ENCODE assay signal across 23 cellular contexts in the genomic region with DNA sequence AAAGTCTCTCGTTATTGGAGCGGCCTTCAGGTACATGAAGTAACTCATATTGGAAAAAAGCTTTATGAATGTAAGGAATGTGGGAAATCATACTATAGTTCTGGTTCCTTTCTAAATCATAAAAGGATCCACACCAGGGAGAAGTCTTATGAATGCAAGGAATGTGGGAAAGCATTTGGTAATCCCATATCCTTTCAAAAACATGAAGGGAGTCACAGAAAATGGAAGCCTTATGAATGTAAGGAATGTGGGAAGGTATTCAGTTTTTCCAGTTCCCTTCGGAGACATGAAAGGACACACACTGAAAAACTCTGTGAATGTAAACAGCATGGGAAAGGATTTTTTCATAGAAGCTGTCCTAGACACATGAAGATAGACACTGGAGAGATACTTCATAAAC. TPM values are rescaled to one million over a fixed set of nuclear protein-coding genes. Genes with fewer than 3 reads are reported as not detected.
DNase-seq lines count a peak whose midpoint lies in the region; ATAC-seq, FAIRE-seq and TF ChIP-seq lines count a peak whose summit lies in the region.
"Had no signal": no experiment of that assay in that cellular context is flagged by ENCODE, and none has a peak within 500 bp of the region (broad histone marks: within the 10 kb centered on the region; RNA-seq: fewer than 3 reads in every experiment).

No MANE protein-coding gene starts in this region.

- no peak overlapping the region for H2BK5ac ChIP-seq in trophoblast cell (ENCODE audit: low read depth, low read length, poor library complexity)

- H3K18ac ChIP-seq in trophoblast cell (ENCODE audit: low read length) = no peak overlapping the region

- no peak for TF ChIP-seq CTCF in HepG2 (CRISPR knock-in tag; IDR thresholded peaks at IDR 0.05)
- no peak for TF ChIP-seq CTCF in right lobe of liver (IDR thresholded peaks at IDR 0.05)

- H3K4me1 ChIP-seq in HepG2 (ENCODE audit: insufficient read depth, low read length) = peaks cover 46% of the 10 kb centered on the region
- no peaks in the 10 kb centered on the region for H3K4me1 ChIP-seq in right lobe of liver
- no peaks in the 10 kb centered on the region for H3K4me1 ChIP-seq in adipocyte (ENCODE audit: control insufficient read depth, insufficient read depth, low read length)
- no peaks in the 10 kb centered on the region for H3K4me1 ChIP-seq in trophoblast cell (ENCODE audit: control insufficient read depth in 1 of 2, insufficient read depth in 2 of 2, low read length in 2 of 2)
- H3K4me1 ChIP-seq: A549 had no signal

- H3K27me3 ChIP-seq in HepG2 (ENCODE audit: control insufficient read depth in 1 of 2, insufficient read depth in 2 of 2, low read length in 2 of 2) = no peaks in the 10 kb centered on the region
- H3K27me3 ChIP-seq in right lobe of liver = no peaks in the 10 kb centered on the region
- H3K27me3 ChIP-seq in adipocyte (replicated peaks; ENCODE audit: control insufficient read depth, insufficient read depth, low read length) = no peaks in the 10 kb centered on the region
- no peaks in the 10 kb centered on the region for H3K27me3 ChIP-seq in trophoblast cell (ENCODE audit: insufficient read depth, low read length)

- H3K79me1 ChIP-seq in trophoblast cell (ENCODE audit: low read length) = no peaks in the 10 kb centered on the region

- H3K36me3 ChIP-seq in HepG2 (replicated peaks in 1 of 2; ENCODE audit: control insufficient read depth in 1 of 2, insufficient read depth in 2 of 2, low read length in 2 of 2) (peaks cover 0 to 4% of the 10 kb centered on the region in 2 experiments; a peak in 2 of 5 replicates), right lobe of liver (peaks cover 0 to 2% (median 0%) of the 10 kb centered on the region in 4 donors), adipocyte (ENCODE audit: control insufficient read depth, insufficient read depth, low read length, severe bottlenecking) (peaks cover 36% of the 10 kb centered on the region), trophoblast cell (ENCODE audit: control insufficient read depth in 1 of 2, insufficient read depth in 2 of 2, low read length in 2 of 2) (peaks cover 7 to 16% of the 10 kb centered on the region in 2 experiments)

- FAIRE-seq in HepG2 (lab: Jason Lieb, UNC) = peak; percentile 26
- FAIRE-seq: A549, GM12891, GM18507 had no signal

- TF ChIP-seq RAD21 in HepG2 (CRISPR knock-in tag; IDR thresholded peaks at IDR 0.05) = no peak

- POLR2A ChIA-PET in HepG2 (lab: Yijun Ruan, JAX) = interaction anchor here (1.4 kb wide), 1 partner anchor 10 kb away, joined by 4 read pairs; no protein-coding TSS in a partner anchor

- H4K8ac ChIP-seq in trophoblast cell (ENCODE audit: low read depth, low read length) = no peak overlapping the region

- in situ Hi-C loops in HepG2 (cut with HindIII; ENCODE audit: extremely low pct_ligation_motif_present, low pct_unique_long_range_greater_than_20kb) = no loop called here

- no peaks in the 10 kb centered on the region for H4K20me1 ChIP-seq in HepG2 (ENCODE audit: insufficient read depth, low read length)

- TF ChIP-seq EP300 in HepG2 (IDR thresholded peaks at IDR 0.05; ENCODE audit: low read depth in 2 of 2, low read length in 2 of 2) (no peak; a peak in 1 of 4 replicates), HepG2 (CRISPR knock-in tag; IDR thresholded peaks at IDR 0.05; ENCODE audit: borderline replicate concordance) (no peak; the same call in 1 of the 2 replicates)

- H3K4ac ChIP-seq in trophoblast cell (ENCODE audit: low read depth, low read length) = no peak overlapping the region

- CTCF ChIA-PET in HepG2 (lab: Yijun Ruan, JAX; ENCODE audit: low intra/inter-chr PET ratio, low total read pairs) = interaction anchor here (1.2 kb wide), 1 partner anchor 53 kb away, joined by 3 read pairs; no protein-coding TSS in a partner anchor

- H2AFZ ChIP-seq in HepG2 (ENCODE audit: low read length) (no peak overlapping the region), trophoblast cell (ENCODE audit: insufficient read depth, low read length, poor library complexity) (no peak overlapping the region)
- H2AFZ ChIP-seq: GM23248 had no signal

- no peak overlapping the region for H3K14ac ChIP-seq in trophoblast cell (ENCODE audit: low read length)

- no peak overlapping the region; a peak in 1 of 6 replicates for H3K4me3 ChIP-seq in HepG2 (replicated peaks in 1 of 3; ENCODE audit: insufficient read depth in 1 of 3, low read depth in 2 of 3, low read length in 3 of 3)
- no peak overlapping the region for H3K4me3 ChIP-seq in right lobe of liver
- H3K4me3 ChIP-seq in adipocyte (ENCODE audit: low read length) = peak overlapping the region; percentile 33
- H3K4me3 ChIP-seq in trophoblast cell (ENCODE audit: low read depth, low read length) = no peak overlapping the region
- H3K4me3 ChIP-seq: A549, GM23248 had no signal

- TSS peak; percentile 43 for BruUV-seq in HepG2 (replicated peaks; lab: Mats Ljungman, UMichigan)

- ATAC-seq in HepG2 = peak; percentile 33
- no peak for ATAC-seq in right lobe of liver
- no peak for ATAC-seq in GM21381 (IDR thresholded peaks at IDR 0.05; ENCODE audit: unreplicated experiment)
- ATAC-seq: A549, HCT116 had no signal

- intact Hi-C loops in HepG2 (cut with micrococcal nuclease; ENCODE audit: unreplicated experiment) (no loop called here), right lobe of liver (cut with DNase I) (no loop called here)

- peak overlapping the region; percentile 52 for H3K4me2 ChIP-seq in HepG2 (ENCODE audit: low read depth, low read length)
- H3K4me2 ChIP-seq in trophoblast cell (ENCODE audit: low read length) = no peak overlapping the region
- H3K4me2 ChIP-seq: A549, KMS-11 had no signal

- H3K9ac ChIP-seq in HepG2 (ENCODE audit: insufficient read depth, low read depth, low read length) = peak overlapping the region; percentile 35
- H3K9ac ChIP-seq in adipocyte (ENCODE audit: low read length) = no peak overlapping the region
- no peak overlapping the region for H3K9ac ChIP-seq in trophoblast cell (ENCODE audit: low read length)
- H3K9ac ChIP-seq: GM23248, KMS-11 had no signal

- H4K91ac ChIP-seq in trophoblast cell (ENCODE audit: low read depth, low read length) = no peak overlapping the region

- 23% methylated on average over 3 of the region's 3 CpGs for WGBS in HepG2 (ENCODE audit: low lambda C conversion rate)
- 69% methylated on average over 3 of the region's 3 CpGs for WGBS in right lobe of liver (ENCODE audit: insufficient coverage, low coverage, low lambda C conversion rate, missing lambda C conversion rate)
- WGBS in trophoblast cell (ENCODE audit: extremely low coverage, insufficient coverage, insufficient read length) = no CpG with 5 or more reads among the region's 3 CpGs

- H3K27ac ChIP-seq in HepG2 (ENCODE audit: extremely low read length, insufficient read depth, low read length) (peak overlapping the region; percentile 27), right lobe of liver (no peak overlapping the region), trophoblast cell (ENCODE audit: low read depth, low read length) (peak overlapping the region; percentile 57)
- H3K27ac ChIP-seq: A549, GM23248, KMS-11, RWPE1 had no signal

- no peak overlapping the region for H2BK120ac ChIP-seq in trophoblast cell (ENCODE audit: insufficient read depth, low read length, poor library complexity)

- no peak overlapping the region for H2AK5ac ChIP-seq in trophoblast cell (ENCODE audit: low read length)

- no peak overlapping the region for H3K23ac ChIP-seq in trophoblast cell (ENCODE audit: low read length)

- no peak overlapping the region for H2BK12ac ChIP-seq in trophoblast cell (ENCODE audit: low read length)

- H4K12ac ChIP-seq in trophoblast cell (ENCODE audit: low read depth, low read length) = no peak overlapping the region

- DNase-seq in HepG2 (ENCODE audit: low spot score) = peak; percentile 79
- no peak for DNase-seq in right lobe of liver
- peak; percentile 26 for DNase-seq in RPMI7951 (ENCODE audit: low read depth)
- no peak for DNase-seq in adipocyte (ENCODE audit: low read depth)
- DNase-seq in trophoblast cell = no peak
- no peak for DNase-seq in NCI-H1417 treated with DMSO at 0.1 percent for 48 hours (lab: John Stamatoyannopoulos, UW)
- no peak for DNase-seq in stimulated activated CD4-positive, alpha-beta T cell treated with anti-CD3 and anti-CD28 coated beads, Interleukin-2, amount 100 ng/mL, for 48 hours
- DNase-seq: C1 segment of cervical spinal cord, DND-41, GF-D8, GM23248, NCI-H1092, NCI-H1694, NCI-H526, OCI-M1 had no signal

- H3K9me3 ChIP-seq in HepG2 (ENCODE audit: low read length) = no peaks in the 10 kb centered on the region
- peaks cover 0 to 13% (median 2%) of the 10 kb centered on the region in 4 donors for H3K9me3 ChIP-seq in right lobe of liver
- H3K9me3 ChIP-seq in adipocyte (ENCODE audit: control insufficient read depth, low read length) = peaks cover 30% of the 10 kb centered on the region
- H3K9me3 ChIP-seq in trophoblast cell (ENCODE audit: insufficient read depth, low read depth, low read length) = peaks cover 2% of the 10 kb centered on the region

- H3K79me2 ChIP-seq in HepG2 (ENCODE audit: insufficient read depth, low read length) (no peaks in the 10 kb centered on the region), trophoblast cell (ENCODE audit: control insufficient read depth, insufficient read depth, low read length, poor library complexity) (no peaks in the 10 kb centered on the region)

- TF ChIP-seq POLR2A in HepG2 (IDR thresholded peaks at IDR 0.05; ENCODE audit: insufficient read depth in 1 of 2, low read depth in 2 of 2, low read length in 2 of 2) (no peak), right lobe of liver (IDR thresholded peaks at IDR 0.05) (no peak)

RNA-seq across cellular contexts. Expression of gene ZNF20, which starts 27.9 kb away (rescaled TPM):
- total RNA-seq in HepG2 (2016; rRNA removed; fragmentation: Illumina TruSeq; extraction: Trizol) (8.0 and 9.7 TPM in 2 replicates), right lobe of liver (1 to 10 TPM in 5 of 6 experiments, under 1 TPM in 1; 0.98 to 2.7 (median 1.5) TPM)
- 2.7 and 3.1 TPM in 2 replicates for total RNA-seq in HepG2 (2016; cell fraction: cytosol; rRNA removed; fragmentation: Illumina TruSeq; extraction: Trizol; ENCODE audit: low read depth)
- 5.1 and 6.9 TPM in 2 replicates for total RNA-seq in HepG2 (2016; cell fraction: insoluble cytoplasmic fraction; rRNA removed; fragmentation: Illumina TruSeq; extraction: Trizol)
- total RNA-seq in HepG2 (2016; cell fraction: membrane; rRNA removed; fragmentation: Illumina TruSeq; extraction: Trizol) = 3.9 and 4.1 TPM in 2 replicates
- 8.4 and 11.2 TPM in 2 replicates for total RNA-seq in HepG2 (2016; cell fraction: nucleus; rRNA removed; fragmentation: Illumina TruSeq; extraction: Trizol)
- 1.6 and 2.1 TPM in 2 replicates for polyA plus RNA-seq in HepG2 (2011; rRNA removed)
- 0.81 and 1.1 TPM in 2 replicates for polyA plus RNA-seq in HepG2 (2011; cell fraction: cytosol; rRNA removed)
- polyA plus RNA-seq in HepG2 (2011; cell fraction: nucleus; rRNA removed) = 1.2 and 2.1 TPM in 2 replicates
- polyA plus RNA-seq in HepG2 (2012) = 0.87 and 2.7 TPM in 2 replicates
- polyA plus RNA-seq in HepG2 (2016; cell fraction: cytosol; fragmentation: Illumina TruSeq; extraction: Trizol; ENCODE audit: low read depth) = 1.1 and 1.2 TPM in 2 replicates
- polyA plus RNA-seq in HepG2 (2016; cell fraction: insoluble cytoplasmic fraction; fragmentation: Illumina TruSeq; extraction: Trizol; ENCODE audit: low read depth) = 3.1 and 3.2 TPM in 2 replicates
- 0.98 and 1.8 TPM in 2 replicates for polyA plus RNA-seq in HepG2 (2016; cell fraction: membrane; fragmentation: Illumina TruSeq; extraction: Trizol; ENCODE audit: low read depth)
- polyA plus RNA-seq in HepG2 (2016; cell fraction: nucleus; fragmentation: Illumina TruSeq; extraction: Trizol; ENCODE audit: insufficient read depth, low read depth) = 1.9 and 6.8 TPM in 2 replicates
- 0.44 and 2.9 TPM in 2 replicates for polyA minus RNA-seq in HepG2 (2011; rRNA and poly(A)+ RNA removed; ENCODE audit: low replicate concordance)
- 3.0 and 3.2 TPM in 2 replicates for polyA minus RNA-seq in HepG2 (2011; cell fraction: cytosol; rRNA and poly(A)+ RNA removed)
- 5.0 and 6.2 TPM in 2 replicates for polyA minus RNA-seq in HepG2 (2011; cell fraction: nucleus; rRNA and poly(A)+ RNA removed)
- total RNA-seq in RPMI7951 (2014; rRNA removed; shearing (Covaris generic)) = 7.6 and 8.3 TPM in 2 replicates
- polyA plus RNA-seq in trophoblast cell (2013) = 4.3 and 4.7 TPM in 2 replicates

RNA-seq across cellular contexts. Expression of gene ZNF625, which starts 44.3 kb away (rescaled TPM):
- total RNA-seq in HepG2 (2016; rRNA removed; fragmentation: Illumina TruSeq; extraction: Trizol) (12.2 and 17.7 TPM in 2 replicates), right lobe of liver (1 to 10 TPM in 4 of 6 experiments, under 1 TPM in 2; 0.57 to 1.8 (median 1.4) TPM)
- 4.0 and 5.6 TPM in 2 replicates for total RNA-seq in HepG2 (2016; cell fraction: cytosol; rRNA removed; fragmentation: Illumina TruSeq; extraction: Trizol; ENCODE audit: low read depth)
- total RNA-seq in HepG2 (2016; cell fraction: insoluble cytoplasmic fraction; rRNA removed; fragmentation: Illumina TruSeq; extraction: Trizol) = 12.8 and 16.1 TPM in 2 replicates
- total RNA-seq in HepG2 (2016; cell fraction: membrane; rRNA removed; fragmentation: Illumina TruSeq; extraction: Trizol) = 8.5 and 10.2 TPM in 2 replicates
- 11.3 and 11.7 TPM in 2 replicates for total RNA-seq in HepG2 (2016; cell fraction: nucleus; rRNA removed; fragmentation: Illumina TruSeq; extraction: Trizol)
- 1.7 and 1.8 TPM in 2 replicates for polyA plus RNA-seq in HepG2 (2011; rRNA removed)
- polyA plus RNA-seq in HepG2 (2011; cell fraction: cytosol; rRNA removed) = 0.75 and 1.1 TPM in 2 replicates
- 0.80 and 1.6 TPM in 2 replicates for polyA plus RNA-seq in HepG2 (2011; cell fraction: nucleus; rRNA removed)
- polyA plus RNA-seq in HepG2 (2012) = 0.97 and 2.8 TPM in 2 replicates
- 0.83 and 0.84 TPM in 2 replicates for polyA plus RNA-seq in HepG2 (2016; cell fraction: cytosol; fragmentation: Illumina TruSeq; extraction: Trizol; ENCODE audit: low read depth)
- 4.9 and 5.1 TPM in 2 replicates for polyA plus RNA-seq in HepG2 (2016; cell fraction: insoluble cytoplasmic fraction; fragmentation: Illumina TruSeq; extraction: Trizol; ENCODE audit: low read depth)
- 0.44 and 2.1 TPM in 2 replicates for polyA plus RNA-seq in HepG2 (2016; cell fraction: membrane; fragmentation: Illumina TruSeq; extraction: Trizol; ENCODE audit: low read depth)
- 6.4 and 8.2 TPM in 2 replicates for polyA plus RNA-seq in HepG2 (2016; cell fraction: nucleus; fragmentation: Illumina TruSeq; extraction: Trizol; ENCODE audit: insufficient read depth, low read depth)
- 2.5 TPM in 1 of 2 replicates, not detected in the other for polyA minus RNA-seq in HepG2 (2011; rRNA and poly(A)+ RNA removed; ENCODE audit: low replicate concordance)
- 4.0 and 5.1 TPM in 2 replicates for polyA minus RNA-seq in HepG2 (2011; cell fraction: cytosol; rRNA and poly(A)+ RNA removed)
- polyA minus RNA-seq in HepG2 (2011; cell fraction: nucleus; rRNA and poly(A)+ RNA removed) = 6.4 and 11.6 TPM in 2 replicates
- 6.8 and 7.9 TPM in 2 replicates for total RNA-seq in RPMI7951 (2014; rRNA removed; shearing (Covaris generic))
- 5.6 and 6.6 TPM in 2 replicates for polyA plus RNA-seq in trophoblast cell (2013)
- total RNA-seq: MCF 10A had no signal
- polyA plus RNA-seq: A549 had no signal

RNA-seq across cellular contexts. Expression of gene ZNF844, which starts 47.7 kb away (rescaled TPM):
- total RNA-seq in HepG2 (2016; rRNA removed; fragmentation: Illumina TruSeq; extraction: Trizol) = 3.2 and 6.0 TPM in 2 replicates
- total RNA-seq in HepG2 (2016; cell fraction: cytosol; rRNA removed; fragmentation: Illumina TruSeq; extraction: Trizol; ENCODE audit: low read depth) = 0.40 and 0.44 TPM in 2 replicates
- 3.6 and 4.1 TPM in 2 replicates for total RNA-seq in HepG2 (2016; cell fraction: insoluble cytoplasmic fraction; rRNA removed; fragmentation: Illumina TruSeq; extraction: Trizol)
- total RNA-seq in HepG2 (2016; cell fraction: membrane; rRNA removed; fragmentation: Illumina TruSeq; extraction: Trizol) = 1.1 and 1.6 TPM in 2 replicates
- 3.7 and 4.7 TPM in 2 replicates for total RNA-seq in HepG2 (2016; cell fraction: nucleus; rRNA removed; fragmentation: Illumina TruSeq; extraction: Trizol)
- polyA plus RNA-seq in HepG2 (2011; rRNA removed) = 0.90 and 1.0 TPM in 2 replicates
- polyA plus RNA-seq in HepG2 (2011; cell fraction: cytosol; rRNA removed) = 0.48 and 0.69 TPM in 2 replicates
- polyA plus RNA-seq in HepG2 (2011; cell fraction: nucleus; rRNA removed) = 0.95 and 1.3 TPM in 2 replicates
- polyA plus RNA-seq in HepG2 (2012) = 0.86 and 0.88 TPM in 2 replicates
- polyA plus RNA-seq in HepG2 (2016; cell fraction: cytosol; fragmentation: Illumina TruSeq; extraction: Trizol; ENCODE audit: low read depth) = 0.11 and 0.16 TPM in 2 replicates
- 1.7 and 1.9 TPM in 2 replicates for polyA plus RNA-seq in HepG2 (2016; cell fraction: insoluble cytoplasmic fraction; fragmentation: Illumina TruSeq; extraction: Trizol; ENCODE audit: low read depth)
- polyA plus RNA-seq in HepG2 (2016; cell fraction: membrane; fragmentation: Illumina TruSeq; extraction: Trizol; ENCODE audit: low read depth) = 0.32 and 0.49 TPM in 2 replicates
- 3.0 and 3.1 TPM in 2 replicates for polyA plus RNA-seq in HepG2 (2016; cell fraction: nucleus; fragmentation: Illumina TruSeq; extraction: Trizol; ENCODE audit: insufficient read depth, low read depth)
- 0.02 and 2.0 TPM in 2 replicates for polyA minus RNA-seq in HepG2 (2011; rRNA and poly(A)+ RNA removed; ENCODE audit: low replicate concordance)
- 1.2 TPM in 2 replicates for polyA minus RNA-seq in HepG2 (2011; cell fraction: cytosol; rRNA and poly(A)+ RNA removed)
- 5.0 and 6.2 TPM in 2 replicates for polyA minus RNA-seq in HepG2 (2011; cell fraction: nucleus; rRNA and poly(A)+ RNA removed)
- 1 to 10 TPM; 2.2 to 8.6 (median 3.1) TPM for total RNA-seq in right lobe of liver
- total RNA-seq in RPMI7951 (2014; rRNA removed; shearing (Covaris generic)) = 3.5 and 5.2 TPM in 2 replicates
- 1.5 TPM in 2 replicates for polyA plus RNA-seq in trophoblast cell (2013)
- total RNA-seq: MCF 10A had no signal
- polyA plus RNA-seq: A549 had no signal

RNA-seq across cellular contexts. Expression of gene ZNF136, which starts 50.7 kb away (rescaled TPM):
- 10.2 and 16.6 TPM in 2 replicates for total RNA-seq in HepG2 (2016; rRNA removed; fragmentation: Illumina TruSeq; extraction: Trizol)
- total RNA-seq in HepG2 (2016; cell fraction: cytosol; rRNA removed; fragmentation: Illumina TruSeq; extraction: Trizol; ENCODE audit: low read depth) = 0.91 and 1.9 TPM in 2 replicates
- 9.2 and 18.5 TPM in 2 replicates for total RNA-seq in HepG2 (2016; cell fraction: insoluble cytoplasmic fraction; rRNA removed; fragmentation: Illumina TruSeq; extraction: Trizol)
- total RNA-seq in HepG2 (2016; cell fraction: membrane; rRNA removed; fragmentation: Illumina TruSeq; extraction: Trizol) = 4.5 and 5.0 TPM in 2 replicates
- total RNA-seq in HepG2 (2016; cell fraction: nucleus; rRNA removed; fragmentation: Illumina TruSeq; extraction: Trizol) = 8.1 and 11.9 TPM in 2 replicates
- polyA plus RNA-seq in HepG2 (2011; rRNA removed) = 1.8 and 2.5 TPM in 2 replicates
- 0.97 and 1.4 TPM in 2 replicates for polyA plus RNA-seq in HepG2 (2011; cell fraction: cytosol; rRNA removed)
- polyA plus RNA-seq in HepG2 (2011; cell fraction: nucleus; rRNA removed) = 1.2 and 1.5 TPM in 2 replicates
- 2.4 and 4.4 TPM in 2 replicates for polyA plus RNA-seq in HepG2 (2012)
- 0.11 and 0.18 TPM in 2 replicates for polyA plus RNA-seq in HepG2 (2016; cell fraction: cytosol; fragmentation: Illumina TruSeq; extraction: Trizol; ENCODE audit: low read depth)
- polyA plus RNA-seq in HepG2 (2016; cell fraction: insoluble cytoplasmic fraction; fragmentation: Illumina TruSeq; extraction: Trizol; ENCODE audit: low read depth) = 6.4 and 8.7 TPM in 2 replicates
- 0.77 and 0.81 TPM in 2 replicates for polyA plus RNA-seq in HepG2 (2016; cell fraction: membrane; fragmentation: Illumina TruSeq; extraction: Trizol; ENCODE audit: low read depth)
- 7.5 and 9.6 TPM in 2 replicates for polyA plus RNA-seq in HepG2 (2016; cell fraction: nucleus; fragmentation: Illumina TruSeq; extraction: Trizol; ENCODE audit: insufficient read depth, low read depth)
- 1.7 and 2.6 TPM in 2 replicates for polyA minus RNA-seq in HepG2 (2011; rRNA and poly(A)+ RNA removed; ENCODE audit: low replicate concordance)
- 4.0 and 4.6 TPM in 2 replicates for polyA minus RNA-seq in HepG2 (2011; cell fraction: cytosol; rRNA and poly(A)+ RNA removed)
- polyA minus RNA-seq in HepG2 (2011; cell fraction: nucleus; rRNA and poly(A)+ RNA removed) = 12.9 and 13.3 TPM in 2 replicates
- total RNA-seq in right lobe of liver = 1 to 10 TPM; 1.3 to 3.9 (median 2.2) TPM
- 6.6 and 9.0 TPM in 2 replicates for total RNA-seq in RPMI7951 (2014; rRNA removed; shearing (Covaris generic))
- 3.6 and 4.0 TPM in 2 replicates for polyA plus RNA-seq in trophoblast cell (2013)

RNA-seq across cellular contexts. Expression of gene ZNF878, which starts 59.5 kb away (rescaled TPM):
- total RNA-seq in HepG2 (2016; rRNA removed; fragmentation: Illumina TruSeq; extraction: Trizol) = 5.2 and 6.4 TPM in 2 replicates
- 1.3 and 1.9 TPM in 2 replicates for total RNA-seq in HepG2 (2016; cell fraction: cytosol; rRNA removed; fragmentation: Illumina TruSeq; extraction: Trizol; ENCODE audit: low read depth)
- total RNA-seq in HepG2 (2016; cell fraction: insoluble cytoplasmic fraction; rRNA removed; fragmentation: Illumina TruSeq; extraction: Trizol) = 5.5 and 5.8 TPM in 2 replicates
- 2.1 and 3.0 TPM in 2 replicates for total RNA-seq in HepG2 (2016; cell fraction: membrane; rRNA removed; fragmentation: Illumina TruSeq; extraction: Trizol)
- total RNA-seq in HepG2 (2016; cell fraction: nucleus; rRNA removed; fragmentation: Illumina TruSeq; extraction: Trizol) = 6.1 and 6.9 TPM in 2 replicates
- polyA plus RNA-seq in HepG2 (2011; rRNA removed) = 0.46 and 0.52 TPM in 2 replicates
- 0.10 and 0.13 TPM in 2 replicates for polyA plus RNA-seq in HepG2 (2011; cell fraction: cytosol; rRNA removed)
- polyA plus RNA-seq in HepG2 (2011; cell fraction: nucleus; rRNA removed) = 0.59 and 0.92 TPM in 2 replicates
- 0.59 and 0.67 TPM in 2 replicates for polyA plus RNA-seq in HepG2 (2012)
- polyA plus RNA-seq in HepG2 (2016; cell fraction: cytosol; fragmentation: Illumina TruSeq; extraction: Trizol; ENCODE audit: low read depth) = 0.17 and 0.23 TPM in 2 replicates
- 2.0 and 2.3 TPM in 2 replicates for polyA plus RNA-seq in HepG2 (2016; cell fraction: insoluble cytoplasmic fraction; fragmentation: Illumina TruSeq; extraction: Trizol; ENCODE audit: low read depth)
- polyA plus RNA-seq in HepG2 (2016; cell fraction: membrane; fragmentation: Illumina TruSeq; extraction: Trizol; ENCODE audit: low read depth) = 0.21 and 0.30 TPM in 2 replicates
- 2.1 and 2.6 TPM in 2 replicates for polyA plus RNA-seq in HepG2 (2016; cell fraction: nucleus; fragmentation: Illumina TruSeq; extraction: Trizol; ENCODE audit: insufficient read depth, low read depth)
- 0.64 TPM in 1 of 2 replicates, not detected in the other for polyA minus RNA-seq in HepG2 (2011; rRNA and poly(A)+ RNA removed; ENCODE audit: low replicate concordance)
- 0.62 and 0.79 TPM in 2 replicates for polyA minus RNA-seq in HepG2 (2011; cell fraction: cytosol; rRNA and poly(A)+ RNA removed)
- polyA minus RNA-seq in HepG2 (2011; cell fraction: nucleus; rRNA and poly(A)+ RNA removed) = 6.6 and 6.7 TPM in 2 replicates
- total RNA-seq in right lobe of liver = under 1 TPM in 4 of 6 experiments, not detected in 2; 0.29 to 0.32 (median 0.31) TPM
- total RNA-seq in RPMI7951 (2014; rRNA removed; shearing (Covaris generic)) = 0.96 and 0.98 TPM in 2 replicates
- polyA plus RNA-seq in trophoblast cell (2013) = 0.57 and 0.68 TPM in 2 replicates
- total RNA-seq: GM23248, MCF 10A had no signal
- polyA plus RNA-seq: A549 had no signal

Comparison
In these comparisons a context has a peak if more than half of its experiments do, and no peak if none do; other contexts are left out.
1. DNase-seq: peak in HepG2 (single experiment) and RPMI7951 (single experiment); none in right lobe of liver (0 of 3), adipocyte (single experiment), trophoblast cell (0 of 2), NCI-H1417 treated with DMSO at 0.1 percent for 48 hours (single experiment) and stimulated activated CD4-positive, alpha-beta T cell treated with anti-CD3 and anti-CD28 coated beads, Interleukin-2, amount 100 ng/mL, for 48 hours (0 of 2).
2. H3K27ac ChIP-seq: peak in HepG2 (single experiment) and trophoblast cell (single experiment); none in right lobe of liver (0 of 3).